ENCODE assay signal across 8 cellular contexts in genomic region chr2:84970956-84971798, GRCh38.
DNase-seq lines count a peak whose midpoint lies in the region; ATAC-seq and TF ChIP-seq lines count a peak whose summit lies in the region.

Gene KCMF1, plus strand, starts transcription at chr2:84971161. Its CDS starts 291 bp downstream, at chr2:84971452.

- peak; percentile 43 for ATAC-seq in HG02840 (IDR thresholded peaks at IDR 0.05; ENCODE audit: low FRiP score, unreplicated experiment)

- peak within 1 kb of the TSS; percentile 93 to 97 for H3K27ac ChIP-seq in coronary artery

- TF ChIP-seq CTCF in coronary artery (IDR thresholded peaks at IDR 0.05) = no peak

- DNase-seq in NCI-H82 (lab: John Stamatoyannopoulos, UW) (peak; percentile 86), NCI-H82 treated with DMSO at 0.1 percent for 48 hours (lab: John Stamatoyannopoulos, UW; ENCODE audit: unreplicated experiment) (no peak), NCI-H2227 (lab: John Stamatoyannopoulos, UW; ENCODE audit: unreplicated experiment) (peak; percentile 85), coronary artery (ENCODE audit: low spot score) (peak; percentile 86), left kidney (ENCODE audit: low read depth, low spot score) (peak; percentile 88)
- peak; percentile 61 for DNase-seq in activated CD4-positive, alpha-beta T cell treated with anti-CD3 and anti-CD28 coated beads, Interleukin-2, amount 50 U/mL, for 1 hour
- DNase-seq in stimulated activated CD4-positive, alpha-beta T cell treated with anti-CD3 and anti-CD28 coated beads, Interleukin-1b, Interleukin-23, amount 100 ng/mL, for 48 hours = peak; percentile 64

- peak within 1 kb of the TSS; percentile 87 for H3K4me3 ChIP-seq in coronary artery
